In genomic region chr15:101689901-101690300, GRCh38 we compare ENCODE assay signal across 1 cellular context.
TF ChIP-seq lines count a peak whose summit lies in the region.

No MANE protein-coding gene starts in this region.

TF ChIP-seq in HepG2, 621 proteins besides CTCF, POLR2A, EP300 and RAD21:
- TF ChIP-seq KAT8 (CRISPR knock-in tag; IDR thresholded peaks at IDR 0.05) (no peak), CREB1 (IDR thresholded peaks at IDR 0.05) (peak; percentile 28; the same call in 1 of the 2 replicates), CREB1 (CRISPR knock-in tag; IDR thresholded peaks at IDR 0.05) (no peak), ATF7 (IDR thresholded peaks at IDR 0.05) (peak; percentile 52), ATF7 (CRISPR knock-in tag; IDR thresholded peaks at IDR 0.05) (no peak)
- TF ChIP-seq, protein P1, sequence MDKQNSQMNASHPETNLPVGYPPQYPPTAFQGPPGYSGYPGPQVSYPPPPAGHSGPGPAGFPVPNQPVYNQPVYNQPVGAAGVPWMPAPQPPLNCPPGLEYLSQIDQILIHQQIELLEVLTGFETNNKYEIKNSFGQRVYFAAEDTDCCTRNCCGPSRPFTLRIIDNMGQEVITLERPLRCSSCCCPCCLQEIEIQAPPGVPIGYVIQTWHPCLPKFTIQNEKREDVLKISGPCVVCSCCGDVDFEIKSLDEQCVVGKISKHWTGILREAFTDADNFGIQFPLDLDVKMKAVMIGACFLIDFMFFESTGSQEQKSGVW (CRISPR knock-in tag; IDR thresholded peaks at IDR 0.05; ENCODE audit: borderline replicate concordance), result no peak
TF ChIP-seq in HepG2: peak in this region for 2.
